1 cellular context compared by ENCODE assay signal in genomic region chr9:115262477-115262876, GRCh38.
TF ChIP-seq lines count a peak whose summit lies in the region.

No MANE protein-coding gene starts in this region.

TF ChIP-seq in H1, 55 proteins besides CTCF, POLR2A, EP300 and RAD21 (continued from another document):
- TF ChIP-seq CHD7 (IDR thresholded peaks at IDR 0.05; ENCODE audit: insufficient replicate concordance, low read length): no peak
- no peak for TF ChIP-seq CEBPB (IDR thresholded peaks at IDR 0.05; ENCODE audit: low read depth, low read length)
- TF ChIP-seq SIRT6 (IDR thresholded peaks at IDR 0.05; ENCODE audit: low read length): no peak
- no peak for TF ChIP-seq RNF2 (IDR thresholded peaks at IDR 0.05; ENCODE audit: borderline replicate concordance, low read depth, low read length, missing control alignments, poor library complexity, severe bottlenecking)
- TF ChIP-seq SP2 (IDR thresholded peaks at IDR 0.05; ENCODE audit: low read length): no peak
- no peak for TF ChIP-seq BCL11A (IDR thresholded peaks at IDR 0.05; ENCODE audit: low read depth in 2 of 2, low read length in 2 of 2)
- no peak for TF ChIP-seq JUN (IDR thresholded peaks at IDR 0.05; ENCODE audit: low read depth, low read length)
